In the genomic region with DNA sequence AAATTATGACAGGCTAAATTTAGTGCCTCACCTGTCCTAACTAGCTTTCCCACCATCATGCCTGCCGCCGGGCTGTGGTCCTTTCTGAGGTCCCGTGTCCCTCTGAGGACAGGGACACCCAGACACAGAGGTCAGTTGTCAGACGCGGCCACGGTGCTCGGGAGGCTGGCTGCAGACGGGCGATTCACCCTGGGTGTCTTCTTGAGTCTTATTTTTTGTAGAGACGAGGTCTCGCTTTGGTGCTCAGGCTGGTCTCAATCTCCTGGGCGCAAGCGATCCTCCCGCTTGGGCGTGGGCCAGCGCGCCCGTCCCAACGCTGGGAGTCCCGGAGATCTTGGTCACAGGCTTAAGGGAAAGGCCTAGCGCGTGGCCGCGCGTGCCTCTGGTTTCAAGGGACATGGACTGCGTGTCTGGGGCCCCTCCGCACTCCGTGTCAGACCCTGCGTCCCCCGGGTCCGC, we compare ENCODE assay signal across 8 cellular contexts. TPM values are rescaled to one million over a fixed set of nuclear protein-coding genes. Genes with fewer than 3 reads are reported as not detected.
DNase-seq lines count a peak whose midpoint lies in the region; ATAC-seq and TF ChIP-seq lines count a peak whose summit lies in the region.

No MANE protein-coding gene starts in this region.

- intact Hi-C loops in dendritic cell treated with granulocyte-macrophage colony-stimulating factor and Interleukin-4, amounts not matched to agents 40 ng/mL and 50 ng/mL, for 4 days (cut with micrococcal nuclease), result no loop called here
- intact Hi-C loops in uterus (cut with DNase I; ENCODE audit: low total_unique reads), result no loop called here

- H3K9me3 ChIP-seq in ES-I3 (ENCODE audit: control insufficient read depth, insufficient read depth, low read length) (no peaks in the 10 kb centered on the region), uterus (no peaks in the 10 kb centered on the region)

- H3K36me3 ChIP-seq in ES-I3 (ENCODE audit: insufficient read depth, low read length) (no peaks in the 10 kb centered on the region; the same call in 1 of the 2 replicates), uterus (no peaks in the 10 kb centered on the region)

- peaks cover 10% of the 10 kb centered on the region for H3K36me3 Mint-ChIP-seq in dendritic cell treated with granulocyte-macrophage colony-stimulating factor and Interleukin-4, amounts not matched to agents 40 ng/mL and 50 ng/mL, for 4 days (ENCODE audit: low read depth)
- no peaks in the 10 kb centered on the region for H3K36me3 Mint-ChIP-seq in mesothelial cell of epicardium

- no peaks in the 10 kb centered on the region for H3K27me3 ChIP-seq in uterus

- no peak for TF ChIP-seq CTCF in mesothelial cell of epicardium (IDR thresholded peaks at IDR 0.05; ENCODE audit: unreplicated experiment)
- TF ChIP-seq CTCF in uterus (IDR thresholded peaks at IDR 0.05), result no peak

- H3K4me1 ChIP-seq in ES-I3 (ENCODE audit: insufficient read depth, low read length) (peaks cover 7% of the 10 kb centered on the region; the same call in 1 of the 2 replicates), uterus (peaks cover 4 to 9% of the 10 kb centered on the region in 2 donors)

- DNase-seq in NCI-H69 (lab: John Stamatoyannopoulos, UW) (peak; percentile 67), mesothelial cell of epicardium (ENCODE audit: low spot score in 2 of 2, unreplicated experiment in 2 of 2) (peak in 1 of 2 experiments; percentile 49), uterus (peak; percentile 44 to 65), NCI-H1436 treated with DMSO at 0.1 percent for 48 hours (lab: John Stamatoyannopoulos, UW) (no peak)
- no peak for DNase-seq in effector CD8-positive, alpha-beta T cell (lab: John Stamatoyannopoulos, UW)

- peaks cover 40% of the 10 kb centered on the region for H3K4me1 Mint-ChIP-seq in dendritic cell treated with granulocyte-macrophage colony-stimulating factor and Interleukin-4, amounts not matched to agents 40 ng/mL and 50 ng/mL, for 4 days (ENCODE audit: low read depth)
- H3K4me1 Mint-ChIP-seq in mesothelial cell of epicardium, result peaks cover 29% of the 10 kb centered on the region

- peak overlapping the region; percentile 82 for H3K4me3 Mint-ChIP-seq in dendritic cell treated with granulocyte-macrophage colony-stimulating factor and Interleukin-4, amounts not matched to agents 40 ng/mL and 50 ng/mL, for 4 days
- peak overlapping the region; percentile 76 for H3K4me3 Mint-ChIP-seq in mesothelial cell of epicardium

- H3K9me3 Mint-ChIP-seq in dendritic cell treated with granulocyte-macrophage colony-stimulating factor and Interleukin-4, amounts not matched to agents 40 ng/mL and 50 ng/mL, for 4 days, result no peaks in the 10 kb centered on the region
- H3K9me3 Mint-ChIP-seq in mesothelial cell of epicardium, result no peaks in the 10 kb centered on the region

- peak overlapping the region; percentile 87 for H3K27ac Mint-ChIP-seq in dendritic cell treated with granulocyte-macrophage colony-stimulating factor and Interleukin-4, amounts not matched to agents 40 ng/mL and 50 ng/mL, for 4 days
- no peak overlapping the region for H3K27ac Mint-ChIP-seq in mesothelial cell of epicardium

- H3K27me3 Mint-ChIP-seq in dendritic cell treated with granulocyte-macrophage colony-stimulating factor and Interleukin-4, amounts not matched to agents 40 ng/mL and 50 ng/mL, for 4 days, result peaks cover 37% of the 10 kb centered on the region
- H3K27me3 Mint-ChIP-seq in mesothelial cell of epicardium (ENCODE audit: low read depth), result peaks cover 16% of the 10 kb centered on the region

- peak overlapping the region; percentile 53 to 54 for H3K4me3 ChIP-seq in uterus

- H3K9ac ChIP-seq in ES-I3 (ENCODE audit: low read depth, low read length), result peak overlapping the region; percentile 70

- H3K27ac ChIP-seq in uterus, result peak overlapping the region; percentile 91

- no peak for ATAC-seq in HG02610 (IDR thresholded peaks at IDR 0.05; ENCODE audit: unreplicated experiment)

- TF ChIP-seq POLR2A in uterus (IDR thresholded peaks at IDR 0.05), result no peak

RNA-seq across cellular contexts. Expression of a gene that starts 0.8 kb away (rescaled TPM):
- total RNA-seq in mesothelial cell of epicardium (53.9 to 68.8 TPM (median 59.7 TPM) in 3 replicates), uterus (10 to 100 TPM; 10.5 to 75.0 (median 49.4) TPM)

RNA-seq across cellular contexts. Expression of a gene that starts 23.0 kb away (rescaled TPM):
- total RNA-seq in mesothelial cell of epicardium (29.3 to 35.4 TPM (median 31.2 TPM) in 3 replicates), uterus (100 to 1,000 TPM in 1 of 4 donors, 10 to 100 TPM in 3; 10.6 to 106 (median 31.9) TPM)

RNA-seq across cellular contexts. Expression of a gene that starts 27.7 kb away (rescaled TPM):
- total RNA-seq in mesothelial cell of epicardium (252 to 258 TPM (median 253 TPM) in 3 replicates), uterus (10 to 100 TPM; 37.3 to 77.6 (median 62.2) TPM)

RNA-seq across cellular contexts. Expression of a gene that starts 42.9 kb away (rescaled TPM):
- total RNA-seq in mesothelial cell of epicardium, result 48.6 to 51.4 TPM (median 49.0 TPM) in 3 replicates
- total RNA-seq in uterus, result 10 to 100 TPM; 10.6 to 36.2 (median 12.8) TPM

RNA-seq across cellular contexts. Expression of a gene that starts 54.3 kb away (rescaled TPM):
- total RNA-seq in mesothelial cell of epicardium (75.3 to 75.9 TPM (median 75.9 TPM) in 3 replicates), uterus (10 to 100 TPM; 32.4 to 97.3 (median 50.1) TPM)

Comparison
In these comparisons a context has a peak if more than half of its experiments do, and no peak if none do; other contexts are left out.
1. DNase-seq: peak in NCI-H69 (single experiment) and uterus (2 of 2); none in NCI-H1436 treated with DMSO at 0.1 percent for 48 hours (single experiment) and effector CD8-positive, alpha-beta T cell (single experiment).